17 cellular contexts compared by ENCODE assay signal in genomic region chr15:98296653-98297052, GRCh38.
"Had no signal": no experiment of that assay in that cellular context is flagged by ENCODE, and none has a peak within 500 bp of the region (broad histone marks: within the 10 kb centered on the region; RNA-seq: fewer than 3 reads in every experiment).

No MANE protein-coding gene starts in this region.

- DNase-seq: KBM-7, NCI-H1092, NCI-H1105 treated with DMSO at 0.1 percent for 48 hours, NCI-H1417 treated with DMSO at 0.1 percent for 48 hours, NCI-H146, NCI-H187, NCI-H2029, NCI-H2171 treated with DMSO at 0.1 percent for 48 hours, NCI-H345, NCI-H446 treated with DMSO at 0.1 percent for 48 hours, NCI-H510A treated with DMSO at 0.1 percent for 48 hours, NCI-H69, NCI-H774, RPMI8226, SHP77, SK-N-SH, SW 1271 had no signal

- H3K9me3 ChIP-seq: SK-N-SH had no signal

- H3K9ac ChIP-seq: SK-N-SH had no signal

- H3K4me2 ChIP-seq: SK-N-SH had no signal
